ENCODE assay signal across 17 cellular contexts in genomic region chr17:65489413-65490170, GRCh38.
DNase-seq lines count a peak whose midpoint lies in the region; ATAC-seq and TF ChIP-seq lines count a peak whose summit lies in the region.
"Had no signal": no experiment of that assay in that cellular context is flagged by ENCODE, and none has a peak within 500 bp of the region (broad histone marks: within the 10 kb centered on the region; RNA-seq: fewer than 3 reads in every experiment).

No MANE protein-coding gene starts in this region.

- H3K23me2 ChIP-seq in H9 (ENCODE audit: insufficient read length, low read depth, low read length, poor library complexity, severe bottlenecking) = no peaks in the 10 kb centered on the region

- H3K9me3 ChIP-seq in H9 (ENCODE audit: control insufficient read depth, low read depth, low read length) = no peaks in the 10 kb centered on the region
- H3K9me3 ChIP-seq: BLaER1 treated with 17β-estradiol and CSF1 and Interleukin-3, amounts not matched to agents 10 nM and 100 nM; SK-N-SH had no signal

- H4K8ac ChIP-seq in H9 (replicated peaks; ENCODE audit: insufficient read length, low read depth, low read length) = no peak overlapping the region

- H3K79me1 ChIP-seq in H9 (ENCODE audit: insufficient read depth, low read depth, low read length, poor library complexity, severe bottlenecking) = no peaks in the 10 kb centered on the region

- H3K14ac ChIP-seq in H9 (ENCODE audit: insufficient read depth, low read length) = no peak overlapping the region

- no peak overlapping the region for H3K9ac ChIP-seq in H9 (ENCODE audit: extremely low read depth, insufficient read length, low read length)
- H3K9ac ChIP-seq: BLaER1 treated with 17β-estradiol and CSF1 and Interleukin-3, amounts not matched to agents 10 nM and 100 nM; SK-N-SH had no signal

- no peak overlapping the region for H3K4ac ChIP-seq in H9 (ENCODE audit: low read depth, low read length)

- no peak overlapping the region for H2BK20ac ChIP-seq in H9 (ENCODE audit: low read depth, low read length, poor library complexity, severe bottlenecking)

- peaks cover 7 to 10% of the 10 kb centered on the region in 2 experiments; a peak in 4 of 5 replicates for H3K9me3 Mint-ChIP-seq in H9

- intact Hi-C loops in posterior vena cava (cut with DNase I) (no loop called here), cardiac septum (cut with DNase I) (no loop called here)

- H3K27me3 ChIP-seq in H9 (ENCODE audit: insufficient read depth, low read length) = no peaks in the 10 kb centered on the region
- H3K27me3 ChIP-seq: BLaER1 treated with 17β-estradiol and CSF1 and Interleukin-3, amounts not matched to agents 10 nM and 100 nM had no signal

- H3K4me1 Mint-ChIP-seq in H9 = peaks cover 22 to 24% of the 10 kb centered on the region in 2 experiments

- no peak overlapping the region for H3K27ac ChIP-seq in H9 (ENCODE audit: insufficient read length, low read depth, low read length)
- H3K27ac ChIP-seq: BLaER1 treated with 17β-estradiol and CSF1 and Interleukin-3, amounts not matched to agents 10 nM and 100 nM; PC-9 had no signal

- no peak overlapping the region for H2AFZ ChIP-seq in H9 (ENCODE audit: low read length)
- H2AFZ ChIP-seq: PC-9 had no signal

- no CpG with 5 or more reads among the region's 7 CpGs for WGBS in H9 (ENCODE audit: extremely low coverage, insufficient read length, low lambda C conversion rate)

- peaks cover 4% of the 10 kb centered on the region; the same call in 1 of the 2 replicates for H3K4me1 ChIP-seq in H9 (ENCODE audit: insufficient read depth, low read length)
- H3K4me1 ChIP-seq: BLaER1 treated with 17β-estradiol and CSF1 and Interleukin-3, amounts not matched to agents 10 nM and 100 nM had no signal

- H4K20me1 ChIP-seq in H9 (ENCODE audit: control insufficient read depth, insufficient read depth, insufficient read length) = no peaks in the 10 kb centered on the region
- H4K20me1 ChIP-seq: BLaER1 treated with 17β-estradiol and CSF1 and Interleukin-3, amounts not matched to agents 10 nM and 100 nM had no signal

- no peaks in the 10 kb centered on the region for H3K79me2 ChIP-seq in H9 (ENCODE audit: insufficient read depth, low read length)

- no peak overlapping the region for H4K91ac ChIP-seq in H9 (ENCODE audit: insufficient read length, low read depth, low read length)

- peak overlapping the region; percentile 59 for H2BK5ac ChIP-seq in H9 (ENCODE audit: insufficient read length, low read length)

- no peak overlapping the region for H2AK5ac ChIP-seq in H9 (ENCODE audit: insufficient read length, low read length)

- H2BK12ac ChIP-seq in H9 (ENCODE audit: insufficient read length, low read depth, low read length) = no peak overlapping the region

- H2BK15ac ChIP-seq in H9 (ENCODE audit: low read depth, low read length) = no peak overlapping the region

- no peak overlapping the region for H3K4me3 ChIP-seq in fibroblast of mammary gland (ENCODE audit: control insufficient read depth, low read depth, low read length)
- H3K4me3 ChIP-seq: BLaER1 treated with 17β-estradiol and CSF1 and Interleukin-3, amounts not matched to agents 10 nM and 100 nM; PC-9 had no signal

- H4K5ac ChIP-seq in H9 (ENCODE audit: insufficient read length, low read depth, low read length) = no peak overlapping the region

- H3K23ac ChIP-seq in H9 (ENCODE audit: insufficient read length, low read depth, low read length) = no peak overlapping the region

- no peak overlapping the region for H2BK120ac ChIP-seq in H9 (ENCODE audit: low read depth, low read length, poor library complexity, severe bottlenecking)

- peak overlapping the region; percentile 34 for H3K18ac ChIP-seq in H9 (ENCODE audit: insufficient read length, low read depth, low read length)

- no peak for DNase-seq in H9
- peak; percentile 15 to 78 for DNase-seq in NCI-H524 (lab: John Stamatoyannopoulos, UW)
- peak; percentile 12 for DNase-seq in fibroblast of mammary gland (ENCODE audit: low read depth)
- DNase-seq in posterior vena cava (ENCODE audit: low spot score) = peak; percentile 52
- no peak for DNase-seq in NCI-H2196 treated with DMSO at 0.1 percent for 48 hours (lab: John Stamatoyannopoulos, UW; ENCODE audit: unreplicated experiment)
- DNase-seq in cardiac septum (ENCODE audit: low spot score) = no peak
- DNase-seq: DMS79 treated with DMSO at 0.1 percent for 48 hours, IMR-90, NCI-H1417, NCI-H2029, NCI-H2227 treated with DMSO at 0.1 percent for 48 hours, NCI-H774, PC-9, SK-N-SH had no signal

- H3T11ph ChIP-seq in H9 (ENCODE audit: low read length) = no peak overlapping the region

- H3K36me3 Mint-ChIP-seq in H9 (ENCODE audit: insufficient read depth in 1 of 3, low read depth in 3 of 3) = peaks cover 0 to 8% (median 4%) of the 10 kb centered on the region in 3 experiments; a peak in 2 of 7 replicates

- no peak for TF ChIP-seq CTCF in H9 (conservative IDR thresholded peaks at IDR 0.05)
- no peak for TF ChIP-seq CTCF in fibroblast of mammary gland (conservative IDR thresholded peaks at IDR 0.05; ENCODE audit: control insufficient read depth, insufficient read depth, low read depth, low read length)

- no peak overlapping the region for H3K27ac Mint-ChIP-seq in H9

- no peak overlapping the region; a peak in 1 of 5 replicates for H3K4me3 Mint-ChIP-seq in H9

- no peak overlapping the region for H3K56ac ChIP-seq in H9 (ENCODE audit: insufficient read length, low read depth, low read length)

- no peak overlapping the region for H3K4me2 ChIP-seq in H9 (ENCODE audit: insufficient read depth, insufficient read length, low read length)
- H3K4me2 ChIP-seq: BLaER1 treated with 17β-estradiol and CSF1 and Interleukin-3, amounts not matched to agents 10 nM and 100 nM; PC-9; SK-N-SH had no signal

- peaks cover 4% of the 10 kb centered on the region for H3K27me3 Mint-ChIP-seq in H9 (ENCODE audit: low read depth)

- no peak for ATAC-seq in GM18867 (IDR thresholded peaks at IDR 0.05; ENCODE audit: unreplicated experiment)
- ATAC-seq: HCT116 had no signal

Comparison
In these comparisons a context has a peak if more than half of its experiments do, and no peak if none do; other contexts are left out.
1. DNase-seq: peak in NCI-H524 (2 of 2), fibroblast of mammary gland (single experiment) and posterior vena cava (single experiment); none in H9 (single experiment), NCI-H2196 treated with DMSO at 0.1 percent for 48 hours (single experiment) and cardiac septum (single experiment).